23 cellular contexts compared by ENCODE assay signal in the genomic region with DNA sequence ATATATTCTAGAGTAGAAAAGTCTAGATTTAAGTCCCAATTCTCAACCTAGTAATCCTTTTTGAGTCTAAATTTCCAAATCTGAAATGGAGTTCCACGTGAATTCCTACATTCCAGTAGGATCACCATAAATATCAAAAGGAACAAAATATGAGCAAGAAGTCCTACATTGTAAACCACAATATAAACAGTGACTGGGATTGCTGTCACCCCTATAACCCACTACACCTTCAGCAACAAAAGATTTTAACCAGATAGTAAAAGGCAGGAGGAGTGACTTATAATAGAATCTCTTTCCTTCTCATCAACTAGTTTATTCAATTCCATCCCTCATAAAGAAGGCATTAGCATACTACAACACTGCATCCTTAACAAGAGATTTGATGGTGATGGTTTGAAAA.
"Had no signal": no experiment of that assay in that cellular context is flagged by ENCODE, and none has a peak within 500 bp of the region (broad histone marks: within the 10 kb centered on the region; RNA-seq: fewer than 3 reads in every experiment).

No MANE protein-coding gene starts in this region.

- H3K27me3 ChIP-seq: dorsolateral prefrontal cortex, esophagus muscularis mucosa, gastrocnemius medialis, heart left ventricle, hepatocyte, left lung had no signal

- FAIRE-seq: colon, endothelial cell of umbilical vein, islet of Langerhans, keratinocyte had no signal

- H3K36me3 ChIP-seq: gastrocnemius medialis had no signal

- H3K4me3 ChIP-seq: coronary artery, dorsolateral prefrontal cortex, esophagus muscularis mucosa, gastrocnemius medialis, heart left ventricle, hepatocyte, left lung, lower lobe of right lung, mucosa of descending colon had no signal

- DNase-seq: dermis blood vessel endothelial cell; dorsolateral prefrontal cortex; effector CD4-positive, alpha-beta T cell; effector memory CD4-positive, alpha-beta T cell; foreskin fibroblast; foreskin melanocyte; gastrocnemius medialis; heart left ventricle; immature natural killer cell; left cardiac atrium; left lung; left ventricle myocardium superior; lower lobe of right lung; mesenchymal stem cell; mucosa of descending colon; naive B cell had no signal

- H3K27ac ChIP-seq: coronary artery, esophagus muscularis mucosa, gastrocnemius medialis, heart left ventricle, left lung, lower lobe of right lung had no signal

- H3K4me1 ChIP-seq: left lung, lower lobe of right lung had no signal

- H3K9me3 ChIP-seq: esophagus muscularis mucosa, gastrocnemius medialis, heart left ventricle, left lung, lower lobe of right lung, mucosa of descending colon had no signal
